ENCODE assay signal across 11 cellular contexts in genomic region chrX:120456973-120457372, GRCh38. TPM values are rescaled to one million over a fixed set of nuclear protein-coding genes. Genes with fewer than 3 reads are reported as not detected.
DNase-seq lines count a peak whose midpoint lies in the region; ATAC-seq, FAIRE-seq and TF ChIP-seq lines count a peak whose summit lies in the region.
"Had no signal": no experiment of that assay in that cellular context is flagged by ENCODE, and none has a peak within 500 bp of the region (broad histone marks: within the 10 kb centered on the region; RNA-seq: fewer than 3 reads in every experiment).

No MANE protein-coding gene starts in this region.

- peak overlapping the region; percentile 65 for H3K4me3 Mint-ChIP-seq in activated naive CD4-positive, alpha-beta T cell treated with anti-CD3 and anti-CD28 coated beads, Interleukin-2, amount 50 U/mL, for 24 hours
- H3K4me3 Mint-ChIP-seq: nephron progenitor cell had no signal

- H3K36me3 Mint-ChIP-seq in activated naive CD4-positive, alpha-beta T cell treated with anti-CD3 and anti-CD28 coated beads, Interleukin-2, amount 50 U/mL, for 24 hours = peaks cover 8% of the 10 kb centered on the region

- ATAC-seq in HG02885 (IDR thresholded peaks at IDR 0.05; ENCODE audit: poor library complexity, unreplicated experiment) (no peak), left lung (no peak)

- H3K36me3 ChIP-seq in bronchial epithelial cell (ENCODE audit: control insufficient read depth, insufficient read depth, low read length) (no peaks in the 10 kb centered on the region), left lung (peaks cover 0 to 16% of the 10 kb centered on the region in 2 donors), MG63 (no peaks in the 10 kb centered on the region)

- intact Hi-C loops in left lung (cut with DNase I) = no loop called here

- H3K27me3 Mint-ChIP-seq in activated naive CD4-positive, alpha-beta T cell treated with anti-CD3 and anti-CD28 coated beads, Interleukin-2, amount 50 U/mL, for 24 hours = no peaks in the 10 kb centered on the region

- peaks cover 62% of the 10 kb centered on the region for H3K4me1 Mint-ChIP-seq in activated naive CD4-positive, alpha-beta T cell treated with anti-CD3 and anti-CD28 coated beads, Interleukin-2, amount 50 U/mL, for 24 hours
- H3K4me1 Mint-ChIP-seq: nephron progenitor cell had no signal

- no peaks in the 10 kb centered on the region for H3K9me3 Mint-ChIP-seq in activated naive CD4-positive, alpha-beta T cell treated with anti-CD3 and anti-CD28 coated beads, Interleukin-2, amount 50 U/mL, for 24 hours

- H3K27ac ChIP-seq in left lung = peak overlapping the region in 1 of 2 donors; percentile 63
- H3K27ac ChIP-seq: C4-2B had no signal

- DNase-seq in activated naive CD4-positive, alpha-beta T cell treated with Interleukin-2 at 50 U/mL for 16 hours = no peak
- DNase-seq in OCI-M1 (lab: John Stamatoyannopoulos, UW) = peak; percentile 78
- peak; percentile 74 for DNase-seq in bronchial epithelial cell (ENCODE audit: low read depth)
- no peak for DNase-seq in left lung
- DNase-seq in cortex of kidney (lab: John Stamatoyannopoulos, UW) = no peak
- no peak for DNase-seq in MG63
- DNase-seq: nephron progenitor cell; NK-92 treated with Interleukin-12 subunit alpha and Interleukin-12 subunit beta, amount 100 ng/mL, for 24 hours had no signal

- H3K4me3 ChIP-seq in bronchial epithelial cell (ENCODE audit: low read depth, low read length) = peak overlapping the region; percentile 21
- H3K4me3 ChIP-seq in left lung = no peak overlapping the region
- H3K4me3 ChIP-seq in MG63 = no peak overlapping the region

- H3K27ac Mint-ChIP-seq in activated naive CD4-positive, alpha-beta T cell treated with anti-CD3 and anti-CD28 coated beads, Interleukin-2, amount 50 U/mL, for 24 hours = no peak overlapping the region
- H3K27ac Mint-ChIP-seq: nephron progenitor cell had no signal

- TF ChIP-seq CTCF in bronchial epithelial cell (IDR thresholded peaks at IDR 0.05; ENCODE audit: insufficient read depth, low read length, severe bottlenecking) (no peak), left lung (IDR thresholded peaks at IDR 0.05) (no peak)

- H3K4me1 ChIP-seq in left lung = peaks cover 0 to 31% of the 10 kb centered on the region in 2 donors

- no peak for FAIRE-seq in bronchial epithelial cell (lab: Jason Lieb, UNC)

- H3K27me3 ChIP-seq in bronchial epithelial cell (ENCODE audit: control insufficient read depth, insufficient read depth, low read length) = no peaks in the 10 kb centered on the region
- no peaks in the 10 kb centered on the region for H3K27me3 ChIP-seq in left lung
- no peaks in the 10 kb centered on the region for H3K27me3 ChIP-seq in MG63

- H3K9me3 ChIP-seq in left lung (no peaks in the 10 kb centered on the region), MG63 (no peaks in the 10 kb centered on the region)

RNA-seq across cellular contexts. Expression of gene LAMP2, which starts 12.1 kb away (rescaled TPM):
- 112 and 118 TPM in 2 replicates for total RNA-seq in bronchial epithelial cell
- total RNA-seq in left lung = 100 to 1,000 TPM; 159 to 160 TPM
- total RNA-seq in MG63 (2014; rRNA removed; shearing (Covaris generic); ENCODE audit: low replicate concordance) = 78.8 and 87.1 TPM in 2 replicates

Comparison
In these comparisons a context has a peak if more than half of its experiments do, and no peak if none do; other contexts are left out.
1. DNase-seq: peak in OCI-M1 (single experiment) and bronchial epithelial cell (single experiment); none in activated naive CD4-positive, alpha-beta T cell treated with Interleukin-2 at 50 U/mL for 16 hours (single experiment), left lung (0 of 2), cortex of kidney (single experiment) and MG63 (single experiment).